In the genomic region with DNA sequence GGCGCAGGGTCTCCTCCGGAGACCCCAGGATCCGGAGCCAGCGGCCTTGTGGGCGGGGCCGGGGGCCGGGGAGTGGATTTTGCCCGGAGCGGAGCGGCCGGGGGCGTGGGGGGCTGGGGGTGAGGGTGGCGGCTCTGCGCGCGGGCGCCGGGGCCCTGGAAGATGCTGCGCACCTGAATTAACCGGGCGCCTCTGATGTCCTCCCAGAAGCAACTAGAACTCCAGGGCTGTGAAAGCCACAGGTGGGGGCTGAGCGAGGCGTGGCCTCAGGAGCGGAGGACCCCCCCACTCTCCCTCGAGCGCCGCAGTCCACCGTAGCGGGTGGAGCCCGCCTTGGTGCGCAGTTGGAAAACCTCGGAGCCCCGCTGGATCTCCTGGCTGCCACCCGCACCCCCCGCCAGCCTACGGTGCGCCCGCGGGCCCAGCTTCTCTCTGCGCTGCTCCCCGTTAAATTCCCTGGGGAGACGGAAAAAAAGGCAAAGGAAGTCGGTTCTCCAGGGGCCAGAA, we compare ENCODE assay signal across 8 cellular contexts. TPM values are rescaled to one million over a fixed set of nuclear protein-coding genes. Genes with fewer than 3 reads are reported as not detected.
DNase-seq lines count a peak whose midpoint lies in the region; ATAC-seq and TF ChIP-seq lines count a peak whose summit lies in the region.

No MANE protein-coding gene starts in this region.

- peak overlapping the region; percentile 83 for H3K27ac ChIP-seq in upper lobe of right lung

- H3K4me3 Mint-ChIP-seq in activated CD4-positive, alpha-beta T cell treated with anti-CD3 and anti-CD28 coated beads for 36 hours = peak overlapping the region; percentile 64
- H3K4me3 Mint-ChIP-seq in T-helper 2 cell treated with Interferon-gamma antibody and Interleukin-4, amounts not matched to agents 5 μg/mL and 100 μg/mL, for 36 hours = peak overlapping the region; percentile 80
- H3K4me3 Mint-ChIP-seq in mesothelial cell of epicardium = peak overlapping the region; percentile 75

- H3K36me3 Mint-ChIP-seq in activated CD4-positive, alpha-beta T cell treated with anti-CD3 and anti-CD28 coated beads for 36 hours (ENCODE audit: low read depth) = peaks cover 23% of the 10 kb centered on the region
- peaks cover 12% of the 10 kb centered on the region for H3K36me3 Mint-ChIP-seq in T-helper 2 cell treated with Interferon-gamma antibody and Interleukin-4, amounts not matched to agents 5 μg/mL and 100 μg/mL, for 36 hours (ENCODE audit: low read depth)
- H3K36me3 Mint-ChIP-seq in mesothelial cell of epicardium = peaks cover 9% of the 10 kb centered on the region

- intact Hi-C loops in activated CD4-positive, alpha-beta T cell treated with anti-CD3 and anti-CD28 coated beads for 36 hours (cut with DNase I, micrococcal nuclease) = no loop called here
- intact Hi-C loops in upper lobe of right lung (cut with DNase I) = no loop called here

- H3K4me3 ChIP-seq in endocrine pancreas (ENCODE audit: control insufficient read depth, insufficient read depth, low read length) (peak overlapping the region; percentile 25), upper lobe of right lung (peak overlapping the region; percentile 62)

- H3K36me3 ChIP-seq in endocrine pancreas (ENCODE audit: control insufficient read depth, insufficient read depth, low read length) = no peaks in the 10 kb centered on the region
- H3K36me3 ChIP-seq in upper lobe of right lung = peaks cover 3% of the 10 kb centered on the region

- H3K4me1 ChIP-seq in endocrine pancreas (ENCODE audit: control insufficient read depth, insufficient read depth, low read length) = no peaks in the 10 kb centered on the region
- H3K4me1 ChIP-seq in upper lobe of right lung = peaks cover 14% of the 10 kb centered on the region

- POLR2A ChIA-PET in activated CD4-positive, alpha-beta T cell treated with anti-CD3 and anti-CD28 coated beads for 36 hours (lab: Charles Lee) = interaction anchor here (1.5 kb wide), 1 partner anchor 41 kb away, joined by 4 read pairs; no protein-coding TSS in a partner anchor

- peak; percentile 34 for DNase-seq in activated CD4-positive, alpha-beta T cell treated with anti-CD3 and anti-CD28 coated beads for 36 hours
- DNase-seq in activated CD4-positive, alpha-beta T cell treated with anti-CD3 and anti-CD28 coated beads for 1 hour = no peak
- no peak for DNase-seq in T-helper 2 cell treated with Interferon-gamma antibody and Interleukin-4, amounts not matched to agents 5 μg/mL and 100 μg/mL, for 36 hours (ENCODE audit: low spot score)
- DNase-seq in mesothelial cell of epicardium (ENCODE audit: low spot score in 2 of 2, unreplicated experiment in 2 of 2) (peak in 1 of 2 experiments; percentile 60), upper lobe of right lung (no peak)

- H3K27ac Mint-ChIP-seq in activated CD4-positive, alpha-beta T cell treated with anti-CD3 and anti-CD28 coated beads for 36 hours = no peak overlapping the region
- peak overlapping the region; percentile 69 for H3K27ac Mint-ChIP-seq in T-helper 2 cell treated with Interferon-gamma antibody and Interleukin-4, amounts not matched to agents 5 μg/mL and 100 μg/mL, for 36 hours
- no peak overlapping the region for H3K27ac Mint-ChIP-seq in mesothelial cell of epicardium

- H3K27me3 ChIP-seq in endocrine pancreas (ENCODE audit: control insufficient read depth, insufficient read depth, low read length) = no peaks in the 10 kb centered on the region
- no peaks in the 10 kb centered on the region for H3K27me3 ChIP-seq in upper lobe of right lung

- no peaks in the 10 kb centered on the region for H3K9me3 ChIP-seq in endocrine pancreas (ENCODE audit: control insufficient read depth, low read length)
- H3K9me3 ChIP-seq in upper lobe of right lung = no peaks in the 10 kb centered on the region

- peaks cover 31% of the 10 kb centered on the region for H3K4me1 Mint-ChIP-seq in activated CD4-positive, alpha-beta T cell treated with anti-CD3 and anti-CD28 coated beads for 36 hours
- H3K4me1 Mint-ChIP-seq in T-helper 2 cell treated with Interferon-gamma antibody and Interleukin-4, amounts not matched to agents 5 μg/mL and 100 μg/mL, for 36 hours (ENCODE audit: low read depth) = peaks cover 15% of the 10 kb centered on the region
- peaks cover 22% of the 10 kb centered on the region for H3K4me1 Mint-ChIP-seq in mesothelial cell of epicardium

- peak overlapping the region; percentile 66 for H3K9ac ChIP-seq in endocrine pancreas (ENCODE audit: control insufficient read depth, insufficient read depth, low read length)

- CTCF ChIA-PET in activated CD4-positive, alpha-beta T cell treated with anti-CD3 and anti-CD28 coated beads for 36 hours (lab: Charles Lee) = no interaction called here

- TF ChIP-seq CTCF in mesothelial cell of epicardium (IDR thresholded peaks at IDR 0.05; ENCODE audit: unreplicated experiment) (no peak), upper lobe of right lung (IDR thresholded peaks at IDR 0.05) (no peak)

- no peaks in the 10 kb centered on the region for H3K9me3 Mint-ChIP-seq in activated CD4-positive, alpha-beta T cell treated with anti-CD3 and anti-CD28 coated beads for 36 hours (ENCODE audit: low read depth)
- H3K9me3 Mint-ChIP-seq in T-helper 2 cell treated with Interferon-gamma antibody and Interleukin-4, amounts not matched to agents 5 μg/mL and 100 μg/mL, for 36 hours = no peaks in the 10 kb centered on the region
- no peaks in the 10 kb centered on the region for H3K9me3 Mint-ChIP-seq in mesothelial cell of epicardium

- no peaks in the 10 kb centered on the region for H3K27me3 Mint-ChIP-seq in activated CD4-positive, alpha-beta T cell treated with anti-CD3 and anti-CD28 coated beads for 36 hours
- no peaks in the 10 kb centered on the region for H3K27me3 Mint-ChIP-seq in T-helper 2 cell treated with Interferon-gamma antibody and Interleukin-4, amounts not matched to agents 5 μg/mL and 100 μg/mL, for 36 hours (ENCODE audit: low read depth)
- H3K27me3 Mint-ChIP-seq in mesothelial cell of epicardium (ENCODE audit: low read depth) = no peaks in the 10 kb centered on the region

- ATAC-seq in activated CD4-positive, alpha-beta T cell treated with anti-CD3 and anti-CD28 coated beads for 36 hours = no peak
- ATAC-seq in upper lobe of right lung = peak; percentile 11
- no peak for ATAC-seq in HG02981 (IDR thresholded peaks at IDR 0.05; ENCODE audit: unreplicated experiment)
- ATAC-seq in HG03571 (IDR thresholded peaks at IDR 0.05; ENCODE audit: unreplicated experiment) = no peak

RNA-seq across cellular contexts. Expression of a gene that starts 0.5 kb away (rescaled TPM):
- total RNA-seq in activated CD4-positive, alpha-beta T cell treated with anti-CD3 and anti-CD28 coated beads for 36 hours = 1 to 10 TPM; 4.7 to 4.9 TPM
- 32.5 to 41.2 TPM (median 36.3 TPM) in 3 replicates for total RNA-seq in mesothelial cell of epicardium
- 51.6 TPM for total RNA-seq in upper lobe of right lung

RNA-seq across cellular contexts. Expression of a gene that starts 0.6 kb away (rescaled TPM):
- 10 to 100 TPM; 20.2 to 22.7 TPM for total RNA-seq in activated CD4-positive, alpha-beta T cell treated with anti-CD3 and anti-CD28 coated beads for 36 hours
- total RNA-seq in mesothelial cell of epicardium (49.6 to 57.0 TPM (median 53.7 TPM) in 3 replicates), upper lobe of right lung (59.8 TPM)

RNA-seq across cellular contexts. Expression of a gene that starts 39.9 kb away (rescaled TPM):
- total RNA-seq in activated CD4-positive, alpha-beta T cell treated with anti-CD3 and anti-CD28 coated beads for 36 hours = 100 to 1,000 TPM; 334 to 366 TPM
- 62.6 to 76.7 TPM (median 63.4 TPM) in 3 replicates for total RNA-seq in mesothelial cell of epicardium
- total RNA-seq in upper lobe of right lung = 236 TPM

RNA-seq across cellular contexts. Expression of a gene that starts 50.9 kb away (rescaled TPM):
- total RNA-seq in activated CD4-positive, alpha-beta T cell treated with anti-CD3 and anti-CD28 coated beads for 36 hours = not detected
- total RNA-seq in mesothelial cell of epicardium (5.4 to 6.9 TPM (median 6.8 TPM) in 3 replicates), upper lobe of right lung (1.1 TPM)
